ENCODE assay signal across 9 cellular contexts in the genomic region with DNA sequence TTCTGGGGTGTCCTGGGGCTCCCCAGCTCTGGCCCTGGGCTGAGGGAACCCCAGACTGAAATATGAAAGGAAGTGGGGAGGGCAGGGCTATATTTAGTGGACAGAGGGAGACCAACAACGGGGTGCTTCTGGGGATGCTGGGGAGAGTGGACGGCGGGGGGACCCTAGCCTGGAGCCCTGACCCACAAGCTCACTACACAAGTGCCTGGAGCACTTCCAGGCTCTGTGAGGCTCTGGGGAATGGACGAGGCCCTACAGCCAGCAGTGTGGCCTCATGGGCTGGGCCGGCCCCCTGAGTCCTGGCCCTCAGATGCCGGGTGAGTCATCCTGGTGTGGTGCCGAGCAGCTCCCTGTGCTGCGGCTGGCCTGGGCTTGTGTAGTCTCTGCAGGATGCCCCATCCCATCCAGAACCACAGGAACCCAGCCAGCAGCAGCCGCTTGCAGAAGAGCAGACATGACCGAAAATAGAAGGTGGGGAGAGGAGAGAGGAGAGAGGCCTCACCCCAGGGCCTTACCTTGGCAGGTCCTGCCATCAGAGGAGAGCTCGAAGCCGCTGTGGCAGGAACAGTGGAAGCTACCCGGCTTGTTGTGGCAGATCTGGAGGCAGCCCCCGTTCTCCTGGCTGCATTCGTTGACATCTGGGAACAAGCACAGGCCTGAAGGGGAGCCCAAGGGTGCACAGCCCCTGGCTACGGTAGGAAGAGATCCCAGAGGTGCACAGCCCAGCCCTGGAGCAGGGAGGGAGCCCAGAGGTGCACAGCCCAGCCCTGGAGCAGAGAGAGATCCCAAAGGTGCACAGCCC. TPM values are rescaled to one million over a fixed set of nuclear protein-coding genes. Genes with fewer than 3 reads are reported as not detected.
A peak's percentile ranks its signal among the peaks of the same experiment; 100 is the strongest.
DNase-seq lines count a peak whose midpoint lies in the region; ATAC-seq and TF ChIP-seq lines count a peak whose summit lies in the region.
"Had no signal": no experiment of that assay in that cellular context is flagged by ENCODE, and none has a peak within 500 bp of the region (broad histone marks: within the 10 kb centered on the region; RNA-seq: fewer than 3 reads in every experiment).

No MANE protein-coding gene starts in this region.

- peak overlapping the region; percentile 22 for H3K4me3 ChIP-seq in ovary
- H3K4me3 ChIP-seq: HAP-1 had no signal

- TF ChIP-seq POLR2A in ovary (IDR thresholded peaks at IDR 0.05), result no peak

- no peak for TF ChIP-seq EP300 in ovary (IDR thresholded peaks at IDR 0.05)

- TF ChIP-seq CTCF in AG09319 (IDR thresholded peaks at IDR 0.05; ENCODE audit: low read depth, low read length), result no peak
- TF ChIP-seq CTCF in WTC11 (IDR thresholded peaks at IDR 0.05), result no peak
- TF ChIP-seq CTCF in ovary (IDR thresholded peaks at IDR 0.05), result no peak

- H3K4me3 Mint-ChIP-seq in WTC11, result no peak overlapping the region; the same call in 1 of the 2 replicates

- ATAC-seq in WTC11 (peak; percentile 60), HG02763 (IDR thresholded peaks at IDR 0.05; ENCODE audit: unreplicated experiment) (no peak)

- 5 to 10% (median 8%) methylated on average over 16 of the region's 16 CpGs for WGBS in ovary, 3 donors

- H3K4me1 ChIP-seq in ovary (ENCODE audit: insufficient read depth), result peaks cover 24% of the 10 kb centered on the region
- H3K4me1 ChIP-seq: HAP-1 had no signal

- no peaks in the 10 kb centered on the region for H3K9me3 ChIP-seq in ovary
- H3K9me3 ChIP-seq: HAP-1 had no signal

- no peaks in the 10 kb centered on the region for H3K27me3 Mint-ChIP-seq in WTC11 (ENCODE audit: low read depth)

- H3K27me3 ChIP-seq in ovary, result no peaks in the 10 kb centered on the region

- intact Hi-C loops in ovary (cut with DNase I), result no loop called here

- DNase-seq in AG09319 (ENCODE audit: extremely low read depth, low read depth) (peak; percentile 95), HS-5 (ENCODE audit: low read depth) (peak; percentile 67), WTC11 (ENCODE audit: low spot score) (no peak), globus pallidus (ENCODE audit: low spot score) (peak; percentile 88), ovary (peak; percentile 94 to 98 (median 96)), NCI-H1092 treated with DMSO at 0.1 percent for 48 hours (lab: John Stamatoyannopoulos, UW) (no peak), NCI-H2081 treated with DMSO at 0.1 percent for 48 hours (lab: John Stamatoyannopoulos, UW) (no peak)

- no peaks in the 10 kb centered on the region for H3K36me3 ChIP-seq in ovary
- H3K36me3 ChIP-seq: HAP-1 had no signal

- H3K27ac Mint-ChIP-seq in WTC11, result peak overlapping the region; percentile 93

- H3K27ac ChIP-seq in ovary, result peak overlapping the region; percentile 52 to 86

- peaks cover 16% of the 10 kb centered on the region for H3K4me1 Mint-ChIP-seq in WTC11

- CTCF ChIA-PET in WTC11 (lab: Charles Lee), result interaction anchor here (0.5 to 0.9 kb wide), 2 partner anchors 33 to 297 kb away, joined by 3 read pairs; no protein-coding TSS in a partner anchor

- H3K36me3 Mint-ChIP-seq in WTC11, result peaks cover 8% of the 10 kb centered on the region

- H3K9me3 Mint-ChIP-seq in WTC11, result no peaks in the 10 kb centered on the region

- POLR2A ChIA-PET in WTC11 (lab: Charles Lee), result no interaction called here

TF ChIP-seq in WTC11, 78 proteins besides CTCF, POLR2A, EP300 and RAD21:
- TF ChIP-seq SMAD4 (CRISPR knock-in tag; IDR thresholded peaks at IDR 0.05) (no peak), GRHL2 (CRISPR knock-in tag; IDR thresholded peaks at IDR 0.05; ENCODE audit: insufficient replicate concordance, severe bottlenecking) (no peak), ZNF263 (CRISPR knock-in tag; IDR thresholded peaks at IDR 0.05; ENCODE audit: low read depth) (peak; percentile 20; the same call in 1 of the 2 replicates), ETV6 (CRISPR knock-in tag; IDR thresholded peaks at IDR 0.05) (0 out of 2 replicates have a peak, but pooled peaks have one; percentile 29), TP53 (CRISPR knock-in tag; IDR thresholded peaks at IDR 0.05) (no peak; the same call in 1 of the 2 replicates), ZNF219 (CRISPR knock-in tag; IDR thresholded peaks at IDR 0.05; ENCODE audit: borderline replicate concordance) (no peak), PRDM15 (CRISPR knock-in tag; IDR thresholded peaks at IDR 0.05) (no peak), ZSCAN18 (CRISPR knock-in tag; IDR thresholded peaks at IDR 0.05) (no peak), NFE2L1 (CRISPR knock-in tag; IDR thresholded peaks at IDR 0.05) (no peak)

RNA-seq across cellular contexts. Expression of gene GAS6, which starts 26.1 kb away (rescaled TPM):
- 29.4 to 33.7 TPM (median 33.7 TPM) in 3 replicates for total RNA-seq in WTC11 (2021)
- total RNA-seq in ovary, result 100 to 1,000 TPM in 6 of 7 donors, 10 to 100 TPM in 1; 98.3 to 336 (median 143) TPM
- 100 to 1,000 TPM in 1 of 2 donors, 10 to 100 TPM in 1; 44.9 to 183 TPM for polyA plus RNA-seq in ovary

Comparison
In these comparisons a context has a peak if more than half of its experiments do, and no peak if none do; other contexts are left out.
1. DNase-seq: peak in AG09319 (single experiment), HS-5 (single experiment), globus pallidus (single experiment) and ovary (5 of 5); none in WTC11 (single experiment), NCI-H1092 treated with DMSO at 0.1 percent for 48 hours (single experiment) and NCI-H2081 treated with DMSO at 0.1 percent for 48 hours (single experiment).